In the genomic region with DNA sequence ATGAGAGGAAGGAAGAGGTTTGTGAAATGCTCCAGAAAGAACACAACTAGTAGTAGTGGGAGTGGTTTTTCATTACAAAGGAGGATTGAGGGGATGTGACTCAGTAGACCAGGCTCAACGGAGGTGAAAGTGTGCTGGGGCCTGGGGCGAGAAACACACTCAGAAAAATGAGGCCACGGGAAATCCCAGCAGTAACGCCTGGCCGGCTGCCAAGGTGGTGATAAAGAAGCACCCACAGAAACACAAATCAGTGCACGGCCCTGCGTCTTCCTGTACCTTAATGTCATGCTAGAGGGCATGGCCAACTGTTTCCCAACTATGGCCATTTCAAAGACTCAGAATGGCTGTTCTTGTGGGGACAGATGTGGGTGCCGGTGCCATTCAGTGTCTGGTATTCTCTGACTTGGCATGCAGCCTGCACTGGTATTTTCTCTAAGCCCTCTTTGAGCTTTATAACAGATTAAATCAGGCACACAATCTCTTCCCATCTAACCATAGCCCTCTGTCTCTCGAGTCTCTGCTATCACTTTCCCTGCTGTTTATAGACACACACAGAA, we compare ENCODE assay signal across 9 cellular contexts. TPM values are rescaled to one million over a fixed set of nuclear protein-coding genes. Genes with fewer than 3 reads are reported as not detected.
DNase-seq lines count a peak whose midpoint lies in the region; ATAC-seq and TF ChIP-seq lines count a peak whose summit lies in the region.
"Had no signal": no experiment of that assay in that cellular context is flagged by ENCODE, and none has a peak within 500 bp of the region (broad histone marks: within the 10 kb centered on the region; RNA-seq: fewer than 3 reads in every experiment).

No MANE protein-coding gene starts in this region.

- TF ChIP-seq POLR2A in gastrocnemius medialis (IDR thresholded peaks at IDR 0.05) = no peak

- peaks cover 20% of the 10 kb centered on the region for H3K36me3 Mint-ChIP-seq in activated B cell treated with CpG ODN at 0.5 μM for 24 hours (ENCODE audit: low read depth)

- no peaks in the 10 kb centered on the region for H3K9me3 Mint-ChIP-seq in activated B cell treated with CpG ODN at 0.5 μM for 24 hours

- H3K4me3 Mint-ChIP-seq in activated B cell treated with CpG ODN at 0.5 μM for 24 hours = no peak overlapping the region

- in situ Hi-C loops in gastrocnemius medialis (cut with MboI; ENCODE audit: low sequenced_read_pairs in 4 of 4) = loop anchor here in 3 of 4 donors (5.0 to 25.0 kb wide), 3 partner anchors 323 to 651 kb away; no protein-coding TSS in a partner anchor

- ATAC-seq in left ventricle myocardium superior = no peak
- peak; percentile 76 for ATAC-seq in activated B cell treated with CpG ODN at 0.5 μM for 24 hours (ENCODE audit: low read depth)
- no peak for ATAC-seq in left lobe of liver
- no peak for ATAC-seq in gastrocnemius medialis

- CTCF ChIA-PET in activated B cell treated with CpG ODN at 0.5 μM for 24 hours (lab: Charles Lee) = interaction anchor here (1.2 to 7.7 kb wide), 2 partner anchors 446 to 646 kb away, joined by 3 to 116 read pairs; no protein-coding TSS in a partner anchor

- H3K27ac Mint-ChIP-seq in activated B cell treated with CpG ODN at 0.5 μM for 24 hours = no peak overlapping the region

- no peaks in the 10 kb centered on the region for H3K27me3 ChIP-seq in gastrocnemius medialis

- no peak overlapping the region for H3K4me3 ChIP-seq in cardiac fibroblast (replicated peaks in 1 of 2; ENCODE audit: low read depth in 2 of 2, low read length in 2 of 2)
- H3K4me3 ChIP-seq in gastrocnemius medialis = no peak overlapping the region

- H3K4me1 Mint-ChIP-seq in activated B cell treated with CpG ODN at 0.5 μM for 24 hours = peaks cover 11% of the 10 kb centered on the region

- POLR2A ChIA-PET in activated B cell treated with CpG ODN at 0.5 μM for 24 hours (lab: Charles Lee) = interaction anchor here (0.7 to 2.6 kb wide), 3 partner anchors 66 to 459 kb away, joined by 3 to 11 read pairs (median 4); no protein-coding TSS in a partner anchor

- no peaks in the 10 kb centered on the region for H3K27me3 Mint-ChIP-seq in activated B cell treated with CpG ODN at 0.5 μM for 24 hours

- H3K9me3 ChIP-seq in gastrocnemius medialis = no peaks in the 10 kb centered on the region

- no peak overlapping the region for H3K27ac ChIP-seq in gastrocnemius medialis
- H3K27ac ChIP-seq: C4-2B had no signal

- peaks cover 0 to 7% of the 10 kb centered on the region in 2 donors for H3K4me1 ChIP-seq in gastrocnemius medialis

- no peak for TF ChIP-seq CTCF in activated B cell treated with CpG ODN at 0.5 μM for 24 hours (IDR thresholded peaks at IDR 0.05)
- no peak for TF ChIP-seq CTCF in cardiac fibroblast (IDR thresholded peaks at IDR 0.05; ENCODE audit: low read depth, low read length)
- no peak for TF ChIP-seq CTCF in gastrocnemius medialis (IDR thresholded peaks at IDR 0.05 in 4 of 5, conservative IDR thresholded peaks at IDR 0.05 in 1 of 5)

- DNase-seq in left ventricle myocardium superior (peak; percentile 48), cardiac septum (ENCODE audit: low spot score) (no peak), activated B cell treated with CpG ODN at 0.5 μM for 24 hours (peak; percentile 60), cardiac fibroblast (ENCODE audit: low read depth in 2 of 2) (peak; percentile 51 to 68), NCI-H2107 treated with DMSO at 0.1 percent for 48 hours (lab: John Stamatoyannopoulos, UW; ENCODE audit: unreplicated experiment) (no peak), left lobe of liver (ENCODE audit: low spot score) (no peak), gastrocnemius medialis (no peak)
- DNase-seq in stimulated activated CD4-positive, alpha-beta T cell treated with anti-CD3 and anti-CD28 coated beads, Interleukin-1b, Interleukin-23, amount 100 ng/mL, for 48 hours = peak; percentile 91

- peaks cover 0 to 19% of the 10 kb centered on the region in 2 donors for H3K36me3 ChIP-seq in gastrocnemius medialis

- intact Hi-C loops in left ventricle myocardium superior (cut with micrococcal nuclease) = loop anchor here (10.0 kb wide), 1 partner anchor 641 kb away; no protein-coding TSS in a partner anchor
- intact Hi-C loops in cardiac septum (cut with DNase I) = loop anchor here (5.0 to 10.0 kb wide), 2 partner anchors 401 to 503 kb away; a partner anchor contains a TSS
- intact Hi-C loops in activated B cell treated with CpG ODN at 0.5 μM for 24 hours (cut with micrococcal nuclease) = loop anchor here (2.0 to 5.0 kb wide), 2 partner anchors 458 to 549 kb away; no protein-coding TSS in a partner anchor
- intact Hi-C loops in gastrocnemius medialis (cut with DNase I; ENCODE audit: low total_unique reads) = loop anchor here (5.0 to 10.0 kb wide), 4 partner anchors 178 to 551 kb away; no protein-coding TSS in a partner anchor

RNA-seq across cellular contexts. Expression of a gene that starts 38.2 kb away (rescaled TPM):
- 2.9 TPM for total RNA-seq in left ventricle myocardium superior
- total RNA-seq in cardiac septum = 5.5 TPM
- 17.4 and 21.8 TPM in 2 replicates for total RNA-seq in activated B cell treated with CpG ODN at 0.5 μM for 24 hours
- total RNA-seq in left lobe of liver = 3.0 TPM
- 10 to 100 TPM in 3 of 4 donors, 1 to 10 TPM in 1; 9.9 to 20.6 (median 13.4) TPM for total RNA-seq in gastrocnemius medialis

RNA-seq across cellular contexts. Expression of a gene that starts 38.3 kb away (rescaled TPM):
- total RNA-seq in left ventricle myocardium superior (10.0 TPM), cardiac septum (12.5 TPM), activated B cell treated with CpG ODN at 0.5 μM for 24 hours (22.0 and 24.4 TPM in 2 replicates), left lobe of liver (9.0 TPM), gastrocnemius medialis (10 to 100 TPM; 14.5 to 37.4 (median 24.3) TPM)

Comparison
In these comparisons a context has a peak if more than half of its experiments do, and no peak if none do; other contexts are left out.
1. DNase-seq: peak in left ventricle myocardium superior (single experiment), activated B cell treated with CpG ODN at 0.5 μM for 24 hours (single experiment), cardiac fibroblast (2 of 2) and stimulated activated CD4-positive, alpha-beta T cell treated with anti-CD3 and anti-CD28 coated beads, Interleukin-1b, Interleukin-23, amount 100 ng/mL, for 48 hours (single experiment); none in cardiac septum (single experiment), NCI-H2107 treated with DMSO at 0.1 percent for 48 hours (single experiment), left lobe of liver (single experiment) and gastrocnemius medialis (0 of 2).